ENCODE assay signal across 1 cellular context in genomic region chr2:44715671-44716077, GRCh38.
TF ChIP-seq lines count a peak whose summit lies in the region.

No MANE protein-coding gene starts in this region.

TF ChIP-seq in H1, 55 proteins besides CTCF, POLR2A, EP300 and RAD21 (continued from another document):
- TF ChIP-seq MAFK (IDR thresholded peaks at IDR 0.05; ENCODE audit: low read depth, low read length) (peak; percentile 57; the same call in 1 of the 2 replicates), RBBP5 (IDR thresholded peaks at IDR 0.05; ENCODE audit: borderline replicate concordance, low read depth, low read length) (no peak)
